In genomic region chr19:39319098-39319891, GRCh38 we compare ENCODE assay signal across 9 cellular contexts. TPM values are rescaled to one million over a fixed set of nuclear protein-coding genes. Genes with fewer than 3 reads are reported as not detected.
DNase-seq lines count a peak whose midpoint lies in the region; FAIRE-seq and TF ChIP-seq lines count a peak whose summit lies in the region.
"Had no signal": no experiment of that assay in that cellular context is flagged by ENCODE, and none has a peak within 500 bp of the region (broad histone marks: within the 10 kb centered on the region; RNA-seq: fewer than 3 reads in every experiment).

No MANE protein-coding gene starts in this region.

- TF ChIP-seq CTCF in astrocyte (IDR thresholded peaks at IDR 0.05; ENCODE audit: insufficient read depth, low read depth, low read length) (no peak), neural cell (IDR thresholded peaks at IDR 0.05; ENCODE audit: poor library complexity, severe bottlenecking) (no peak), prostate gland (IDR thresholded peaks at IDR 0.05) (no peak)

- H3K79me2 ChIP-seq in astrocyte (ENCODE audit: insufficient read depth, low read length) (no peaks in the 10 kb centered on the region), neural cell (replicated peaks; ENCODE audit: insufficient read depth, low read length) (no peaks in the 10 kb centered on the region)

- H2AFZ ChIP-seq in astrocyte (ENCODE audit: low read depth, low read length) (no peak overlapping the region), neural cell (ENCODE audit: low read depth, low read length) (no peak overlapping the region)

- no peaks in the 10 kb centered on the region for H3K9me3 ChIP-seq in CD4-positive, alpha-beta memory T cell (ENCODE audit: control insufficient read depth in 1 of 2, low read length in 2 of 2)
- H3K9me3 ChIP-seq in HUES6 (ENCODE audit: control insufficient read depth, insufficient read depth, low read depth, low read length): no peaks in the 10 kb centered on the region
- no peaks in the 10 kb centered on the region for H3K9me3 ChIP-seq in astrocyte (ENCODE audit: insufficient read depth, low read depth, low read length)
- H3K9me3 ChIP-seq in neural cell (ENCODE audit: low read length): no peaks in the 10 kb centered on the region
- no peaks in the 10 kb centered on the region for H3K9me3 ChIP-seq in prostate gland

- H3K27ac ChIP-seq in CD4-positive, alpha-beta memory T cell (ENCODE audit: low read depth, low read length): no peak overlapping the region
- H3K27ac ChIP-seq in HUES6 (ENCODE audit: low read depth, low read length) (no peak overlapping the region), astrocyte (ENCODE audit: low read depth, low read length) (no peak overlapping the region), neural cell (ENCODE audit: low read length) (no peak overlapping the region), prostate gland (no peak overlapping the region)

- peak overlapping the region; percentile 30 to 88 (median 73) for H3K27ac Mint-ChIP-seq in CD4-positive, alpha-beta memory T cell
- H3K27ac Mint-ChIP-seq in astrocyte (ENCODE audit: unreplicated experiment): no peak overlapping the region

- peak overlapping the region; percentile 98 for H3K4me2 ChIP-seq in astrocyte (ENCODE audit: low read length)
- peak overlapping the region; percentile 53 for H3K4me2 ChIP-seq in neural cell (ENCODE audit: low read length)

- H3K36me3 ChIP-seq in CD4-positive, alpha-beta memory T cell (ENCODE audit: insufficient read depth, low read length): no peaks in the 10 kb centered on the region
- H3K36me3 ChIP-seq in HUES6 (ENCODE audit: control insufficient read depth, insufficient read depth, low read length): peaks cover 8% of the 10 kb centered on the region; the same call in 1 of the 2 replicates
- H3K36me3 ChIP-seq in astrocyte (ENCODE audit: insufficient read depth, low read length): no peaks in the 10 kb centered on the region
- H3K36me3 ChIP-seq in neural cell (ENCODE audit: insufficient read depth, low read length): no peaks in the 10 kb centered on the region
- H3K36me3 ChIP-seq in prostate gland: peaks cover 0 to 3% of the 10 kb centered on the region in 2 donors

- no peak for TF ChIP-seq POLR2A in prostate gland (IDR thresholded peaks at IDR 0.05)

- peaks cover 15 to 37% (median 27%) of the 10 kb centered on the region in 4 donors for H3K4me1 Mint-ChIP-seq in CD4-positive, alpha-beta memory T cell
- peaks cover 3% of the 10 kb centered on the region for H3K4me1 Mint-ChIP-seq in astrocyte (ENCODE audit: low read depth, unreplicated experiment)

- TF ChIP-seq RAD21 in neural cell (conservative IDR thresholded peaks at IDR 0.05): no peak

- POLR2A ChIA-PET in CD4-positive, alpha-beta memory T cell (lab: Charles Lee; ENCODE audit: partially characterized antibody): no interaction called here

- TF ChIP-seq EP300 in neural cell (conservative IDR thresholded peaks at IDR 0.05; ENCODE audit: poor library complexity, severe bottlenecking): no peak

- peaks cover 10 to 17% of the 10 kb centered on the region in 2 donors for H3K36me3 Mint-ChIP-seq in CD4-positive, alpha-beta memory T cell
- peaks cover 7% of the 10 kb centered on the region for H3K36me3 Mint-ChIP-seq in astrocyte (ENCODE audit: low read depth, unreplicated experiment)

- no peaks in the 10 kb centered on the region for H3K9me2 ChIP-seq in neural cell (ENCODE audit: insufficient read depth, low read length)

- 88% methylated on average over 5 of the region's 5 CpGs for WGBS in prostate gland

- H4K20me1 ChIP-seq in astrocyte (ENCODE audit: insufficient read depth, low read length) (no peaks in the 10 kb centered on the region), neural cell (ENCODE audit: insufficient read depth) (no peaks in the 10 kb centered on the region)

- CTCF ChIA-PET in CD4-positive, alpha-beta memory T cell (lab: Charles Lee; ENCODE audit: partially characterized antibody): no interaction called here

- H3K27me3 ChIP-seq in CD4-positive, alpha-beta memory T cell (ENCODE audit: insufficient read depth, low read length): no peaks in the 10 kb centered on the region
- H3K27me3 ChIP-seq in HUES6 (ENCODE audit: control insufficient read depth, insufficient read depth, low read length) (peaks cover 29% of the 10 kb centered on the region), astrocyte (ENCODE audit: insufficient read depth, low read length) (peaks cover 6% of the 10 kb centered on the region), neural cell (ENCODE audit: insufficient read depth, low read depth, low read length) (no peaks in the 10 kb centered on the region), prostate gland (replicated peaks; ENCODE audit: insufficient read depth) (no peaks in the 10 kb centered on the region)

- H3F3A ChIP-seq in neural cell (ENCODE audit: insufficient read depth, low read length, poor library complexity, severe bottlenecking): no peaks in the 10 kb centered on the region

- no peak for DNase-seq in CD4-positive, alpha-beta memory T cell
- DNase-seq in astrocyte (ENCODE audit: low read depth) (no peak), prostate gland (ENCODE audit: low spot score) (no peak), NCI-H82 treated with DMSO at 0.1 percent for 48 hours (lab: John Stamatoyannopoulos, UW; ENCODE audit: unreplicated experiment) (no peak), NCI-H226 (no peak), COLO829 (ENCODE audit: low spot score) (no peak)

- intact Hi-C loops in CD4-positive, alpha-beta memory T cell (cut with micrococcal nuclease): no loop called here
- intact Hi-C loops in prostate gland (cut with DNase I): no loop called here

- no peaks in the 10 kb centered on the region for H3K27me3 Mint-ChIP-seq in CD4-positive, alpha-beta memory T cell
- H3K27me3 Mint-ChIP-seq in astrocyte (ENCODE audit: low read depth, unreplicated experiment): peaks cover 47% of the 10 kb centered on the region

- peak overlapping the region; percentile 66 to 85 (median 75) for H3K4me3 Mint-ChIP-seq in CD4-positive, alpha-beta memory T cell
- peak overlapping the region; percentile 74 for H3K4me3 Mint-ChIP-seq in astrocyte (ENCODE audit: unreplicated experiment)

- no peak overlapping the region for H3K4me3 ChIP-seq in CD4-positive, alpha-beta memory T cell (ENCODE audit: low read length in 2 of 2)
- peak overlapping the region; percentile 95 for H3K4me3 ChIP-seq in HUES6 (ENCODE audit: low read depth, low read length)
- H3K4me3 ChIP-seq in astrocyte (ENCODE audit: insufficient read depth, low read depth, low read length): no peak overlapping the region
- peak overlapping the region; percentile 88 for H3K4me3 ChIP-seq in neural cell (ENCODE audit: low read length)
- no peak overlapping the region for H3K4me3 ChIP-seq in prostate gland

- peak; percentile 13 for FAIRE-seq in astrocyte (lab: Jason Lieb, UNC)

- no peaks in the 10 kb centered on the region for H3K9me3 Mint-ChIP-seq in CD4-positive, alpha-beta memory T cell
- no peaks in the 10 kb centered on the region for H3K9me3 Mint-ChIP-seq in astrocyte (ENCODE audit: unreplicated experiment)

- peaks cover 13% of the 10 kb centered on the region for H3K4me1 ChIP-seq in CD4-positive, alpha-beta memory T cell (ENCODE audit: insufficient read depth, low read length)
- no peaks in the 10 kb centered on the region; the same call in 1 of the 2 replicates for H3K4me1 ChIP-seq in HUES6 (ENCODE audit: control insufficient read depth, insufficient read depth, low read length)
- no peaks in the 10 kb centered on the region for H3K4me1 ChIP-seq in astrocyte (ENCODE audit: insufficient read depth, low read length)
- H3K4me1 ChIP-seq in prostate gland (replicated peaks): no peaks in the 10 kb centered on the region

- H3K9ac ChIP-seq in HUES6 (ENCODE audit: low read length) (no peak overlapping the region), astrocyte (ENCODE audit: low read length) (no peak overlapping the region), neural cell (ENCODE audit: low read length) (peak overlapping the region; percentile 83)

RNA-seq across cellular contexts. Expression of gene LRFN1, which starts 1.4 kb away (rescaled TPM):
- 1 to 10 TPM; 8.4 to 8.5 TPM for total RNA-seq in CD4-positive, alpha-beta memory T cell
- polyA plus RNA-seq in CD4-positive, alpha-beta memory T cell: 1 to 10 TPM; 2.0 to 4.5 TPM
- 1.5 and 2.0 TPM in 2 replicates for total RNA-seq in astrocyte
- polyA plus RNA-seq in neural cell: 1.9 and 2.2 TPM in 2 replicates
- 8.5 and 9.5 TPM in 2 replicates for polyA minus RNA-seq in neural cell
- total RNA-seq in prostate gland: 1 to 10 TPM; 4.2 to 5.6 TPM

RNA-seq across cellular contexts. Expression of gene GMFG, which starts 16.5 kb away (rescaled TPM):
- total RNA-seq in CD4-positive, alpha-beta memory T cell: 100 to 1,000 TPM; 384 to 389 TPM
- polyA plus RNA-seq in CD4-positive, alpha-beta memory T cell: 1,000 to 10,000 TPM; 1,040 to 1,509 TPM
- total RNA-seq in astrocyte (0.79 and 1.1 TPM in 2 replicates), prostate gland (10 to 100 TPM in 1 of 2 donors, 1 to 10 TPM in 1; 1.5 to 10.2 TPM)
- 0.35 TPM in 1 of 2 replicates, not detected in the other for polyA plus RNA-seq in neural cell
- not detected in 2 replicates for polyA minus RNA-seq in neural cell

RNA-seq across cellular contexts. Expression of gene SAMD4B, which starts 22.9 kb away (rescaled TPM):
- total RNA-seq in CD4-positive, alpha-beta memory T cell: 10 to 100 TPM; 65.0 to 79.6 TPM
- 10 to 100 TPM in 1 of 2 donors, 1 to 10 TPM in 1; 7.3 to 20.2 TPM for polyA plus RNA-seq in CD4-positive, alpha-beta memory T cell
- total RNA-seq in astrocyte (95.0 and 98.6 TPM in 2 replicates), prostate gland (100 to 1,000 TPM; 133 to 227 TPM)
- polyA plus RNA-seq in neural cell: 17.9 and 19.3 TPM in 2 replicates
- polyA minus RNA-seq in neural cell: 46.1 and 46.7 TPM in 2 replicates

RNA-seq across cellular contexts. Expression of gene IFNL1, which starts 23.1 kb away (rescaled TPM):
- not detected for total RNA-seq in CD4-positive, alpha-beta memory T cell
- polyA plus RNA-seq in CD4-positive, alpha-beta memory T cell: 1 to 10 TPM in 1 of 2 donors, not detected in 1; 1.6 TPM
- total RNA-seq in astrocyte: 0.52 and 1.3 TPM in 2 replicates
- not detected in 2 replicates for polyA plus RNA-seq in neural cell
- not detected in 2 replicates for polyA minus RNA-seq in neural cell
- not detected for total RNA-seq in prostate gland
- total RNA-seq: glomerular endothelial cell had no signal

RNA-seq across cellular contexts. Expression of gene IFNL2, which starts 51.1 kb away (rescaled TPM):
- total RNA-seq in CD4-positive, alpha-beta memory T cell: not detected
- polyA plus RNA-seq in CD4-positive, alpha-beta memory T cell: not detected
- total RNA-seq in astrocyte: not detected in 2 replicates
- not detected in 2 replicates for polyA plus RNA-seq in neural cell
- polyA minus RNA-seq in neural cell: not detected in 2 replicates
- total RNA-seq in prostate gland: not detected
- total RNA-seq: glomerular endothelial cell had no signal

Comparison
In these comparisons a context has a peak if more than half of its experiments do, and no peak if none do; other contexts are left out.
1. H3K4me3 ChIP-seq: peak in HUES6 (single experiment) and neural cell (single experiment); none in CD4-positive, alpha-beta memory T cell (0 of 2), astrocyte (single experiment) and prostate gland (0 of 2).
2. RNA of gene GMFG, which starts 16.5 kb away (total RNA-seq): 384 to 389 TPM in CD4-positive, alpha-beta memory T cell; 1.5 to 10.2 TPM in prostate gland and 0.79 to 1.1 TPM in astrocyte; every median in the first group is over 10 times any median in the second.